ENCODE assay signal across 35 cellular contexts in the genomic region with DNA sequence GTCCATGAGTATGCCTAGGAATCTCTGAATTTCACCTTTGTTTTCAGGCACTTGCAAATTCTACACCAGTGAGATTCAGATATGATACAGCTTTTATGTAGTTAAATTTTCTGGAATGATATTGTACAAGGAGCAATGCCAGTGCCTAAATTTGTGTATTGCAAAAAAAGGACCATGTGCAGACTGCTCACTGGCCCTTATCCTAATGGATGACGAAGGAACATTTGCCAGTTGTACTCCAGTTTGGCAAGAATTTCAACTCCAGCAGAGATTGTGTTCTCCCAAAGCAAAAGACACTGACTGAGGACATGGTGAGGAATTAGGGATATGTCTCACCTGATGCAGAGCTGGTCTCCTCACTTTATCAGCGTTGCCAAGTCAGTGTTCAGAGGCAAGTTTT.
"Had no signal": no experiment of that assay in that cellular context is flagged by ENCODE, and none has a peak within 500 bp of the region (broad histone marks: within the 10 kb centered on the region; RNA-seq: fewer than 3 reads in every experiment).

No MANE protein-coding gene starts in this region.

- H3K27me3 ChIP-seq: MG63 had no signal

- H3K9me3 ChIP-seq: MG63 had no signal

- DNase-seq: Karpas-422, Kasumi-1, KBM-7, KG1, MG63, MM.1S, MV-4-11, NCI-H1048, NCI-H1092, NCI-H1092 treated with DMSO at 0.1 percent for 48 hours, NCI-H1105, NCI-H1105 treated with DMSO at 0.1 percent for 48 hours, NCI-H1417, NCI-H1417 treated with DMSO at 0.1 percent for 48 hours, NCI-H1436, NCI-H1436 treated with DMSO at 0.1 percent for 48 hours, NCI-H146, NCI-H1694, NCI-H1694 treated with DMSO at 0.1 percent for 48 hours, NCI-H187, NCI-H187 treated with DMSO at 0.1 percent for 48 hours, NCI-H1930, NCI-H2029, NCI-H2029 treated with DMSO at 0.1 percent for 48 hours, NCI-H2081, NCI-H2081 treated with DMSO at 0.1 percent for 48 hours, NCI-H2107, NCI-H2171, NCI-H2171 treated with DMSO at 0.1 percent for 48 hours, NCI-H2227 treated with DMSO at 0.1 percent for 48 hours, NCI-H226, NCI-H345, NCI-H446, NCI-H446 treated with DMSO at 0.1 percent for 48 hours had no signal

- H3K4me2 ChIP-seq: KMS-11 had no signal

- H3K27ac ChIP-seq: KMS-11 had no signal

- H3K9ac ChIP-seq: KMS-11 had no signal

- H3K4me3 ChIP-seq: MG63 had no signal
